Comparison of ENCODE assay signal across 7 cellular contexts in genomic region chr7:19491821-19492452, GRCh38.
DNase-seq lines count a peak whose midpoint lies in the region; ATAC-seq, FAIRE-seq and TF ChIP-seq lines count a peak whose summit lies in the region.

No MANE protein-coding gene starts in this region.

- DNase-seq in GM03348 (ENCODE audit: low spot score) (peak; percentile 52), H54 (ENCODE audit: insufficient read length, low spot score) (peak; percentile 7), NCI-H226 (peak; percentile 22), epithelial cell of proximal tubule (ENCODE audit: low read depth) (no peak), sigmoid colon (no peak), aorta (no peak)
- no peak for DNase-seq in activated naive CD4-positive, alpha-beta T cell treated with anti-CD3 and anti-CD28 coated beads, Interleukin-2, amount 10 ng/mL, durations not matched to agents 7 days and 5 days

- WGBS in sigmoid colon, 2 donors, result 64 to 69% methylated on average over 7 of the region's 7 CpGs
- 24 to 31% methylated on average over 7 of the region's 7 CpGs for WGBS in aorta, 2 donors

- H3K9me3 Mint-ChIP-seq in activated naive CD4-positive, alpha-beta T cell treated with anti-CD3 and anti-CD28 coated beads, Interleukin-2, amount 10 ng/mL, durations not matched to agents 7 days and 5 days, result peaks cover 7% of the 10 kb centered on the region

- H3K4me3 ChIP-seq in epithelial cell of proximal tubule (ENCODE audit: low read depth, low read length) (no peak overlapping the region), sigmoid colon (peak overlapping the region in 1 of 4 donors; percentile 24), aorta (ENCODE audit: low read length in 2 of 2) (no peak overlapping the region)

- no peaks in the 10 kb centered on the region for H3K4me1 Mint-ChIP-seq in activated naive CD4-positive, alpha-beta T cell treated with anti-CD3 and anti-CD28 coated beads, Interleukin-2, amount 10 ng/mL, durations not matched to agents 7 days and 5 days

- no peaks in the 10 kb centered on the region for H3K27me3 ChIP-seq in sigmoid colon
- H3K27me3 ChIP-seq in aorta (ENCODE audit: control insufficient read depth in 1 of 2, insufficient read depth in 2 of 2, low read length in 1 of 2), result no peaks in the 10 kb centered on the region

- no peaks in the 10 kb centered on the region for H3K9me3 ChIP-seq in sigmoid colon
- no peaks in the 10 kb centered on the region for H3K9me3 ChIP-seq in aorta (ENCODE audit: control insufficient read depth, low read length)

- FAIRE-seq in H54 (lab: Jason Lieb, UNC), result no peak

- TF ChIP-seq CTCF in epithelial cell of proximal tubule (conservative IDR thresholded peaks at IDR 0.05; ENCODE audit: low read depth, low read length) (peak; percentile 65), sigmoid colon (IDR thresholded peaks at IDR 0.05) (peak in 3 of 4 experiments; percentile 8 to 45 (median 20))

- ATAC-seq in aorta (ENCODE audit: low FRiP score), result no peak

- H3K36me3 ChIP-seq in sigmoid colon (no peaks in the 10 kb centered on the region), aorta (ENCODE audit: control insufficient read depth in 1 of 2, insufficient read depth in 2 of 2, low read length in 1 of 2) (no peaks in the 10 kb centered on the region)

- CTCF ChIA-PET in activated naive CD4-positive, alpha-beta T cell treated with anti-CD3 and anti-CD28 coated beads, Interleukin-2, amount 10 ng/mL, durations not matched to agents 7 days and 5 days (lab: Charles Lee), result interaction anchor here (1.1 kb wide), 1 partner anchor 11 kb away, joined by 3 read pairs; no protein-coding TSS in a partner anchor

- TF ChIP-seq EP300 in sigmoid colon (IDR thresholded peaks at IDR 0.05), result no peak

- no peaks in the 10 kb centered on the region for H3K27me3 Mint-ChIP-seq in activated naive CD4-positive, alpha-beta T cell treated with anti-CD3 and anti-CD28 coated beads, Interleukin-2, amount 10 ng/mL, durations not matched to agents 7 days and 5 days

- intact Hi-C loops in sigmoid colon (cut with DNase I) (no loop called here), aorta (cut with DNase I) (no loop called here)

- H3K4me1 ChIP-seq in sigmoid colon (no peaks in the 10 kb centered on the region), aorta (ENCODE audit: control insufficient read depth in 1 of 2, insufficient read depth in 2 of 2, low read length in 2 of 2) (no peaks in the 10 kb centered on the region)

- H3K36me3 Mint-ChIP-seq in activated naive CD4-positive, alpha-beta T cell treated with anti-CD3 and anti-CD28 coated beads, Interleukin-2, amount 10 ng/mL, durations not matched to agents 7 days and 5 days, result no peaks in the 10 kb centered on the region

- TF ChIP-seq POLR2A in H54 (IDR thresholded peaks at IDR 0.05; ENCODE audit: low read depth, low read length) (no peak), sigmoid colon (IDR thresholded peaks at IDR 0.05) (no peak)

- H3K4me3 Mint-ChIP-seq in activated naive CD4-positive, alpha-beta T cell treated with anti-CD3 and anti-CD28 coated beads, Interleukin-2, amount 10 ng/mL, durations not matched to agents 7 days and 5 days, result no peak overlapping the region

- H3K27ac ChIP-seq in sigmoid colon (no peak overlapping the region), aorta (ENCODE audit: low read depth in 1 of 2, low read length in 2 of 2) (no peak overlapping the region)

- H3K27ac Mint-ChIP-seq in activated naive CD4-positive, alpha-beta T cell treated with anti-CD3 and anti-CD28 coated beads, Interleukin-2, amount 10 ng/mL, durations not matched to agents 7 days and 5 days, result no peak overlapping the region

Comparison
In these comparisons a context has a peak if more than half of its experiments do, and no peak if none do; other contexts are left out.
1. DNase-seq: peak in GM03348 (single experiment), H54 (single experiment) and NCI-H226 (single experiment); none in epithelial cell of proximal tubule (single experiment), sigmoid colon (single experiment), aorta (0 of 2) and activated naive CD4-positive, alpha-beta T cell treated with anti-CD3 and anti-CD28 coated beads, Interleukin-2, amount 10 ng/mL, durations not matched to agents 7 days and 5 days (single experiment).